Comparison of ENCODE assay signal across 1 cellular context in genomic region chr13:33727356-33728083, GRCh38.
TF ChIP-seq lines count a peak whose summit lies in the region.

No MANE protein-coding gene starts in this region.

TF ChIP-seq in GM12878, 131 proteins besides CTCF, POLR2A, EP300 and RAD21:
- TF ChIP-seq E2F4 (IDR thresholded peaks at IDR 0.05; ENCODE audit: low read depth, low read length) (no peak), STAT1 (conservative IDR thresholded peaks at IDR 0.05) (no peak), BHLHE40 (IDR thresholded peaks at IDR 0.05; ENCODE audit: borderline replicate concordance in 1 of 2, low read depth in 2 of 2, low read length in 1 of 2) (peak; percentile 25 to 32; a peak in 1 of 4 replicates), IKZF1 (conservative IDR thresholded peaks at IDR 0.05) (no peak), MYC (IDR thresholded peaks at IDR 0.05; ENCODE audit: insufficient read depth, insufficient read length, insufficient replicate concordance, low read length, severe bottlenecking) (no peak), NFIC (IDR thresholded peaks at IDR 0.05; ENCODE audit: low read depth, low read length) (0 out of 2 replicates have a peak, but pooled peaks have one; percentile 17), RUNX3 (IDR thresholded peaks at IDR 0.05; ENCODE audit: low read length) (peak; percentile 70), MAX (IDR thresholded peaks at IDR 0.05; ENCODE audit: low read depth, low read length) (no peak), CHD1 (IDR thresholded peaks at IDR 0.05; ENCODE audit: low read depth, low read length) (no peak)
